Comparison of ENCODE assay signal across 8 cellular contexts in genomic region chr2:205903549-205904129, GRCh38.
DNase-seq lines count a peak whose midpoint lies in the region; ATAC-seq, FAIRE-seq and TF ChIP-seq lines count a peak whose summit lies in the region.

No MANE protein-coding gene starts in this region.

- no peak overlapping the region for H3K4me3 ChIP-seq in HL-60 (replicated peaks; ENCODE audit: insufficient read depth, low read length)
- H3K4me3 ChIP-seq in astrocyte (ENCODE audit: insufficient read depth, low read depth, low read length), result no peak overlapping the region
- H3K4me3 ChIP-seq in gastroesophageal sphincter, result no peak overlapping the region

- H3K4me1 ChIP-seq in astrocyte (ENCODE audit: insufficient read depth, low read length), result no peaks in the 10 kb centered on the region
- no peaks in the 10 kb centered on the region for H3K4me1 ChIP-seq in gastroesophageal sphincter

- no peaks in the 10 kb centered on the region for H3K27me3 ChIP-seq in HL-60 (ENCODE audit: insufficient read depth, poor library complexity, severe bottlenecking)
- H3K27me3 ChIP-seq in astrocyte (ENCODE audit: insufficient read depth, low read length), result peaks cover 5% of the 10 kb centered on the region
- no peaks in the 10 kb centered on the region for H3K27me3 ChIP-seq in gastroesophageal sphincter

- peak; percentile 33 for DNase-seq in DMS53 treated with DMSO at 0.1 percent for 48 hours (lab: John Stamatoyannopoulos, UW; ENCODE audit: unreplicated experiment)
- peak; percentile 16 to 58 for DNase-seq in HL-60 (ENCODE audit: low read depth in 1 of 2, low spot score in 1 of 2)
- DNase-seq in astrocyte (ENCODE audit: low read depth), result no peak
- peak; percentile 36 for DNase-seq in myocyte (ENCODE audit: low read depth)
- no peak for DNase-seq in SHP77 treated with DMSO at 0.1 percent for 48 hours (lab: John Stamatoyannopoulos, UW)
- no peak for DNase-seq in activated CD8-positive, alpha-beta memory T cell treated with anti-CD3 and anti-CD28 coated beads for 24 hours

- no peak for FAIRE-seq in astrocyte (lab: Jason Lieb, UNC)

- H3K27me3 Mint-ChIP-seq in astrocyte (ENCODE audit: low read depth, unreplicated experiment), result peaks cover 22% of the 10 kb centered on the region

- H3K9me3 Mint-ChIP-seq in astrocyte (ENCODE audit: unreplicated experiment), result peaks cover 2% of the 10 kb centered on the region

- no peak for TF ChIP-seq POLR2A in gastroesophageal sphincter (IDR thresholded peaks at IDR 0.05)

- ATAC-seq in GM19351 (IDR thresholded peaks at IDR 0.05; ENCODE audit: unreplicated experiment), result peak; percentile 93
- ATAC-seq in gastroesophageal sphincter, result no peak

- 40 to 75% methylated on average over 3 to 10 of the region's 10 CpGs for WGBS in gastroesophageal sphincter (ENCODE audit: low coverage in 1 of 2), 2 donors

- no peaks in the 10 kb centered on the region for H4K20me1 ChIP-seq in astrocyte (ENCODE audit: insufficient read depth, low read length)

- no peak overlapping the region for H3K4me3 Mint-ChIP-seq in astrocyte (ENCODE audit: unreplicated experiment)

- TF ChIP-seq CTCF in HL-60 (IDR thresholded peaks at IDR 0.05; ENCODE audit: insufficient read depth, low read length) (peak; percentile 24), astrocyte (IDR thresholded peaks at IDR 0.05; ENCODE audit: insufficient read depth, low read depth, low read length) (peak; percentile 6), gastroesophageal sphincter (IDR thresholded peaks at IDR 0.05) (peak in 2 of 4 experiments; percentile 23 to 36)

- H3K4me1 Mint-ChIP-seq in astrocyte (ENCODE audit: low read depth, unreplicated experiment), result peaks cover 2% of the 10 kb centered on the region

- no peaks in the 10 kb centered on the region for H3K79me2 ChIP-seq in astrocyte (ENCODE audit: insufficient read depth, low read length)

- no peak overlapping the region for H3K9ac ChIP-seq in astrocyte (ENCODE audit: low read length)

- no peak overlapping the region for H3K4me2 ChIP-seq in astrocyte (ENCODE audit: low read length)

- H3K36me3 Mint-ChIP-seq in astrocyte (ENCODE audit: low read depth, unreplicated experiment), result no peaks in the 10 kb centered on the region

- H2AFZ ChIP-seq in astrocyte (ENCODE audit: low read depth, low read length), result no peak overlapping the region

- no peaks in the 10 kb centered on the region for H3K9me3 ChIP-seq in astrocyte (ENCODE audit: insufficient read depth, low read depth, low read length)
- peaks cover 0 to 2% (median 0%) of the 10 kb centered on the region in 3 donors for H3K9me3 ChIP-seq in gastroesophageal sphincter

- H3K36me3 ChIP-seq in astrocyte (ENCODE audit: insufficient read depth, low read length) (no peaks in the 10 kb centered on the region), gastroesophageal sphincter (no peaks in the 10 kb centered on the region)

- no peak overlapping the region for H3K27ac Mint-ChIP-seq in astrocyte (ENCODE audit: unreplicated experiment)

- H3K27ac ChIP-seq in HL-60 (replicated peaks) (no peak overlapping the region), astrocyte (ENCODE audit: low read depth, low read length) (no peak overlapping the region), gastroesophageal sphincter (no peak overlapping the region)

- no peak for TF ChIP-seq EP300 in gastroesophageal sphincter (IDR thresholded peaks at IDR 0.05)

Comparison
In these comparisons a context has a peak if more than half of its experiments do, and no peak if none do; other contexts are left out.
1. DNase-seq: peak in DMS53 treated with DMSO at 0.1 percent for 48 hours (single experiment), HL-60 (2 of 2) and myocyte (single experiment); none in astrocyte (single experiment), SHP77 treated with DMSO at 0.1 percent for 48 hours (single experiment) and activated CD8-positive, alpha-beta memory T cell treated with anti-CD3 and anti-CD28 coated beads for 24 hours (single experiment).